19 cellular contexts compared by ENCODE assay signal in the genomic region with DNA sequence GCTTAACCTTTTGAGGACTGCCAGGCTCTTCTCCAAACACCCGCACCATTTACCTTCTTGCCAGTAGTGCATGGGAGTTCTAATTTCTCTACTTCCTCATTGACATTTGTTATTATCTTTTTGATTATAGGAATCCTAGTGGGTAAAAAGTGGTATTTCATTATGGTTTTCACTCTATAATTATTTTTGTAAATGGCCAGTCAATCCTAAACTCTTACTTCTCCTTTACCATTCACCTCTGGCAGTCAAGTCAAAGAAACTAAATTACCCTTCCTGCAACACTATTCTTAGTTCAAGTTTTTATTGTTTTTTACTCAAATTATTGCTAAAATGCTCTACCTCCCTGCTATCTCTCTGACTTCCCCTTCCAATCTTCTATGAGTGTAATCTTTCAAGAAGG.
A peak's percentile ranks its signal among the peaks of the same experiment; 100 is the strongest.
DNase-seq lines count a peak whose midpoint lies in the region; ATAC-seq and TF ChIP-seq lines count a peak whose summit lies in the region.
"Had no signal": no experiment of that assay in that cellular context is flagged by ENCODE, and none has a peak within 500 bp of the region (broad histone marks: within the 10 kb centered on the region; RNA-seq: fewer than 3 reads in every experiment).

No MANE protein-coding gene starts in this region.

- no peak overlapping the region for H3K4me3 ChIP-seq in GM06990 (replicated peaks; ENCODE audit: low read depth, low read length)
- no peak overlapping the region for H3K4me3 ChIP-seq in MM.1S (ENCODE audit: low read length)
- H3K4me3 ChIP-seq: cardiac muscle cell, neural progenitor cell, tibial nerve had no signal

- DNase-seq in GM06990 (ENCODE audit: extremely low read depth, insufficient read length) (peak; percentile 25), NAMALWA (ENCODE audit: low spot score) (peak; percentile 5), germinal center (ENCODE audit: low spot score) (peak; percentile 24), UCSD-AML1 (lab: John Stamatoyannopoulos, UW; ENCODE audit: unreplicated experiment) (no peak), MM.1S (no peak)
- DNase-seq: activated CD4-positive, alpha-beta T cell treated with anti-CD3 and anti-CD28 coated beads, Interleukin-2, amount 10 ng/mL, durations not matched to agents 7 days and 5 days; AML-193; DND-41; midbrain; NCI-H510A; NK-92 treated with Interleukin-12 subunit alpha and Interleukin-12 subunit beta, amount 100 ng/mL, for 24 hours; stimulated activated CD4-positive, alpha-beta T cell treated with anti-CD3 and anti-CD28 coated beads, Interleukin-1b, Interleukin-23, amount 100 ng/mL, for 48 hours; SW 1271 had no signal

- peaks cover 12% of the 10 kb centered on the region; the same call in 1 of the 2 replicates for H4K20me1 ChIP-seq in MM.1S (ENCODE audit: insufficient read depth, low read length)

- no peak overlapping the region for H2AFZ ChIP-seq in MM.1S (ENCODE audit: low read length)
- H2AFZ ChIP-seq: neural progenitor cell had no signal

- H3K27me3 ChIP-seq in GM06990 (replicated peaks; ENCODE audit: control insufficient read depth, insufficient read depth, low read length) (no peaks in the 10 kb centered on the region), MM.1S (replicated peaks; ENCODE audit: insufficient read depth, low read length) (no peaks in the 10 kb centered on the region)
- H3K27me3 ChIP-seq: cardiac muscle cell, neural progenitor cell, tibial nerve had no signal

- no peaks in the 10 kb centered on the region for H3K9me3 ChIP-seq in MM.1S (replicated peaks; ENCODE audit: insufficient read depth, low read length)
- H3K9me3 ChIP-seq: tibial nerve had no signal

- no peaks in the 10 kb centered on the region for H3K4me1 ChIP-seq in MM.1S (ENCODE audit: low read length)
- H3K4me1 ChIP-seq: neural progenitor cell had no signal

- ATAC-seq in HG03354 (IDR thresholded peaks at IDR 0.05; ENCODE audit: poor library complexity, severe bottlenecking, unreplicated experiment): no peak
- ATAC-seq: left lobe of liver had no signal

- H3K9me2 ChIP-seq in MM.1S (replicated peaks; ENCODE audit: insufficient read depth, low read length): no peaks in the 10 kb centered on the region

- no peak overlapping the region for H3K9ac ChIP-seq in MM.1S (ENCODE audit: low read length)
- H3K9ac ChIP-seq: neural progenitor cell had no signal

- 0 out of 2 replicates have a peak, but pooled peaks cover 6% of the 10 kb centered on the region for H3F3A ChIP-seq in MM.1S (ENCODE audit: insufficient read depth, low read length)

- TF ChIP-seq CTCF in GM06990 (IDR thresholded peaks at IDR 0.05; ENCODE audit: insufficient read depth, low read length, poor library complexity, severe bottlenecking) (no peak), GM12873 (IDR thresholded peaks at IDR 0.05; ENCODE audit: insufficient read depth, low read depth, low read length, missing control alignments) (peak; percentile 5), MM.1S (IDR thresholded peaks at IDR 0.05; ENCODE audit: low read length) (no peak)

- no peak overlapping the region for H3K27ac ChIP-seq in MM.1S (ENCODE audit: low read length)
- H3K27ac ChIP-seq: neural progenitor cell, tibial nerve had no signal

- no peak overlapping the region for H3K4me2 ChIP-seq in MM.1S (ENCODE audit: low read depth, low read length)
- H3K4me2 ChIP-seq: neural progenitor cell had no signal

- peaks cover 12% of the 10 kb centered on the region for H3K36me3 ChIP-seq in GM06990 (ENCODE audit: control insufficient read depth, insufficient read depth, low read length)
- H3K36me3 ChIP-seq in MM.1S (replicated peaks; ENCODE audit: insufficient read depth, low read length): no peaks in the 10 kb centered on the region; the same call in 1 of the 2 replicates

- peaks cover 92% of the 10 kb centered on the region for H3K79me2 ChIP-seq in MM.1S (ENCODE audit: low read length)

Comparison
In these comparisons a context has a peak if more than half of its experiments do, and no peak if none do; other contexts are left out.
1. DNase-seq: peak in GM06990 (single experiment), NAMALWA (single experiment) and germinal center (single experiment); none in UCSD-AML1 (single experiment) and MM.1S (single experiment).